ENCODE assay signal across 23 cellular contexts in genomic region chr13:114244637-114245036, GRCh38. TPM values are rescaled to one million over a fixed set of nuclear protein-coding genes. Genes with fewer than 3 reads are reported as not detected.
DNase-seq lines count a peak whose midpoint lies in the region; ATAC-seq and TF ChIP-seq lines count a peak whose summit lies in the region.
"Had no signal": no experiment of that assay in that cellular context is flagged by ENCODE, and none has a peak within 500 bp of the region (broad histone marks: within the 10 kb centered on the region; RNA-seq: fewer than 3 reads in every experiment).

No MANE protein-coding gene starts in this region.

- peaks cover 17% of the 10 kb centered on the region for H3K4me1 Mint-ChIP-seq in activated CD8-positive, alpha-beta T cell treated with anti-CD3 and anti-CD28 coated beads for 36 hours (ENCODE audit: low read depth)
- H3K4me1 Mint-ChIP-seq in activated CD8-positive, alpha-beta T cell treated with anti-CD3 and anti-CD28 coated beads, Interleukin-2, amount 10 ng/mL, durations not matched to agents 7 days and 5 days (ENCODE audit: low read depth), result peaks cover 2% of the 10 kb centered on the region
- peaks cover 0 to 16% of the 10 kb centered on the region in 2 donors for H3K4me1 Mint-ChIP-seq in natural killer cell

- DNase-seq in activated CD8-positive, alpha-beta T cell treated with anti-CD3 and anti-CD28 coated beads for 36 hours, result no peak
- no peak for DNase-seq in activated CD8-positive, alpha-beta T cell treated with anti-CD3 and anti-CD28 coated beads, Interleukin-2, amount 10 ng/mL, durations not matched to agents 7 days and 5 days
- DNase-seq in HT-29 (ENCODE audit: low spot score) (peak; percentile 34), WERI-Rb-1 (no peak), natural killer cell (no peak), body of pancreas (no peak), vagina (ENCODE audit: extremely low spot score in 2 of 2) (no peak), cortex of kidney (lab: John Stamatoyannopoulos, UW) (no peak)
- DNase-seq: CD4-positive, alpha-beta T cell; COR-L47; DMS53; H9; IMR-90; NCI-H1048; NCI-H1694; NCI-H2081; NCI-H446; NCI-H526; OCI-M1; SK-N-SH; SW 1271 had no signal

- TF ChIP-seq POLR2A in body of pancreas (IDR thresholded peaks at IDR 0.05) (no peak), vagina (IDR thresholded peaks at IDR 0.05) (no peak)

- H3K36me3 ChIP-seq in WERI-Rb-1 (peaks cover 98% of the 10 kb centered on the region), body of pancreas (replicated peaks in 1 of 2; ENCODE audit: insufficient read depth in 1 of 2, low read depth in 2 of 2) (peaks cover 23 to 61% of the 10 kb centered on the region in 2 donors), vagina (peaks cover 6 to 95% of the 10 kb centered on the region in 2 donors)

- no peak for TF ChIP-seq CTCF in activated CD8-positive, alpha-beta T cell treated with anti-CD3 and anti-CD28 coated beads for 36 hours (IDR thresholded peaks at IDR 0.05)
- TF ChIP-seq CTCF in WERI-Rb-1 (IDR thresholded peaks at IDR 0.05; ENCODE audit: low read depth, low read length) (peak; percentile 21; the same call in 1 of the 2 replicates), natural killer cell (IDR thresholded peaks at IDR 0.05) (no peak), body of pancreas (IDR thresholded peaks at IDR 0.05) (no peak), vagina (IDR thresholded peaks at IDR 0.05) (no peak)

- no peaks in the 10 kb centered on the region for H3K9me3 Mint-ChIP-seq in activated CD8-positive, alpha-beta T cell treated with anti-CD3 and anti-CD28 coated beads for 36 hours
- no peaks in the 10 kb centered on the region for H3K9me3 Mint-ChIP-seq in activated CD8-positive, alpha-beta T cell treated with anti-CD3 and anti-CD28 coated beads, Interleukin-2, amount 10 ng/mL, durations not matched to agents 7 days and 5 days (ENCODE audit: insufficient read depth)
- H3K9me3 Mint-ChIP-seq in natural killer cell, result no peaks in the 10 kb centered on the region
- H3K9me3 Mint-ChIP-seq: CD4-positive, alpha-beta T cell; H9 had no signal

- no peaks in the 10 kb centered on the region for H3K27me3 ChIP-seq in WERI-Rb-1 (ENCODE audit: insufficient read depth, low read depth, severe bottlenecking)
- H3K27me3 ChIP-seq in body of pancreas, result no peaks in the 10 kb centered on the region
- H3K27me3 ChIP-seq in vagina, result no peaks in the 10 kb centered on the region
- H3K27me3 ChIP-seq: BLaER1 had no signal

- no peak overlapping the region for H3K4me3 Mint-ChIP-seq in activated CD8-positive, alpha-beta T cell treated with anti-CD3 and anti-CD28 coated beads for 36 hours
- no peak overlapping the region for H3K4me3 Mint-ChIP-seq in activated CD8-positive, alpha-beta T cell treated with anti-CD3 and anti-CD28 coated beads, Interleukin-2, amount 10 ng/mL, durations not matched to agents 7 days and 5 days
- H3K4me3 Mint-ChIP-seq in natural killer cell, result no peak overlapping the region
- H3K4me3 Mint-ChIP-seq: CD4-positive, alpha-beta T cell; H9 had no signal

- no peak overlapping the region for H3K4me3 ChIP-seq in WERI-Rb-1 (ENCODE audit: low read depth, low read length)
- H3K4me3 ChIP-seq in body of pancreas, result no peak overlapping the region
- H3K4me3 ChIP-seq in vagina, result no peak overlapping the region
- H3K4me3 ChIP-seq: BLaER1 had no signal

- peaks cover 67% of the 10 kb centered on the region for H3K36me3 Mint-ChIP-seq in activated CD8-positive, alpha-beta T cell treated with anti-CD3 and anti-CD28 coated beads for 36 hours (ENCODE audit: low read depth)
- peaks cover 74% of the 10 kb centered on the region for H3K36me3 Mint-ChIP-seq in activated CD8-positive, alpha-beta T cell treated with anti-CD3 and anti-CD28 coated beads, Interleukin-2, amount 10 ng/mL, durations not matched to agents 7 days and 5 days (ENCODE audit: low read depth)
- H3K36me3 Mint-ChIP-seq in natural killer cell, result peaks cover 41% of the 10 kb centered on the region

- POLR2A ChIA-PET in activated CD8-positive, alpha-beta T cell treated with anti-CD3 and anti-CD28 coated beads for 36 hours (lab: Charles Lee), result no interaction called here
- POLR2A ChIA-PET in activated CD8-positive, alpha-beta T cell treated with anti-CD3 and anti-CD28 coated beads, Interleukin-2, amount 10 ng/mL, durations not matched to agents 7 days and 5 days (lab: Charles Lee), result no interaction called here

- no peaks in the 10 kb centered on the region for H3K9me3 ChIP-seq in WERI-Rb-1 (ENCODE audit: severe bottlenecking)
- H3K9me3 ChIP-seq in body of pancreas, result no peaks in the 10 kb centered on the region
- H3K9me3 ChIP-seq in vagina, result no peaks in the 10 kb centered on the region
- H3K9me3 ChIP-seq: BLaER1, SK-N-SH had no signal

- H3K27ac ChIP-seq in WERI-Rb-1, result no peak overlapping the region
- H3K27ac ChIP-seq in body of pancreas, result no peak overlapping the region
- no peak overlapping the region for H3K27ac ChIP-seq in vagina
- H3K27ac ChIP-seq: BLaER1, KMS-11 had no signal

- intact Hi-C loops in activated CD8-positive, alpha-beta T cell treated with anti-CD3 and anti-CD28 coated beads for 36 hours (cut with micrococcal nuclease), result no loop called here
- intact Hi-C loops in natural killer cell (cut with micrococcal nuclease) (no loop called here), body of pancreas (cut with DNase I) (no loop called here), vagina (cut with DNase I) (no loop called here)

- CTCF ChIA-PET in activated CD8-positive, alpha-beta T cell treated with anti-CD3 and anti-CD28 coated beads for 36 hours (lab: Charles Lee), result no interaction called here
- CTCF ChIA-PET in activated CD8-positive, alpha-beta T cell treated with anti-CD3 and anti-CD28 coated beads, Interleukin-2, amount 10 ng/mL, durations not matched to agents 7 days and 5 days (lab: Charles Lee), result no interaction called here

- no peak for ATAC-seq in activated CD8-positive, alpha-beta T cell treated with anti-CD3 and anti-CD28 coated beads for 36 hours
- ATAC-seq in activated CD8-positive, alpha-beta T cell treated with anti-CD3 and anti-CD28 coated beads, Interleukin-2, amount 10 ng/mL, durations not matched to agents 7 days and 5 days, result no peak
- ATAC-seq in natural killer cell (peak; percentile 68 to 100 (median 92)), body of pancreas (no peak)

- no peaks in the 10 kb centered on the region for H3K4me1 ChIP-seq in body of pancreas
- no peaks in the 10 kb centered on the region for H3K4me1 ChIP-seq in vagina
- H3K4me1 ChIP-seq: BLaER1 had no signal

- 73 to 88% methylated on average over 5 of the region's 5 CpGs for WGBS in body of pancreas, 2 donors

- no peaks in the 10 kb centered on the region for H3K27me3 Mint-ChIP-seq in activated CD8-positive, alpha-beta T cell treated with anti-CD3 and anti-CD28 coated beads for 36 hours
- H3K27me3 Mint-ChIP-seq in activated CD8-positive, alpha-beta T cell treated with anti-CD3 and anti-CD28 coated beads, Interleukin-2, amount 10 ng/mL, durations not matched to agents 7 days and 5 days (ENCODE audit: low read depth), result no peaks in the 10 kb centered on the region
- H3K27me3 Mint-ChIP-seq in natural killer cell (ENCODE audit: low read depth in 2 of 2), result no peaks in the 10 kb centered on the region
- H3K27me3 Mint-ChIP-seq: CD4-positive, alpha-beta T cell had no signal

- H3K27ac Mint-ChIP-seq in activated CD8-positive, alpha-beta T cell treated with anti-CD3 and anti-CD28 coated beads for 36 hours, result peak overlapping the region; percentile 38
- no peak overlapping the region for H3K27ac Mint-ChIP-seq in activated CD8-positive, alpha-beta T cell treated with anti-CD3 and anti-CD28 coated beads, Interleukin-2, amount 10 ng/mL, durations not matched to agents 7 days and 5 days
- H3K27ac Mint-ChIP-seq in natural killer cell, result peak overlapping the region; percentile 48 to 80
- H3K27ac Mint-ChIP-seq: CD4-positive, alpha-beta T cell; H9 had no signal

RNA-seq across cellular contexts. Expression of gene CDC16, which starts 9.9 kb away (rescaled TPM):
- total RNA-seq in activated CD8-positive, alpha-beta T cell treated with anti-CD3 and anti-CD28 coated beads for 36 hours, result 10 to 100 TPM; 72.5 to 76.0 TPM
- total RNA-seq in activated CD8-positive, alpha-beta T cell treated with anti-CD3 and anti-CD28 coated beads, Interleukin-2, amount 10 ng/mL, durations not matched to agents 7 days and 5 days, result 10 to 100 TPM; 71.4 to 74.7 TPM
- total RNA-seq in HT-29 (2014; rRNA removed; shearing (Covaris generic)), result 28.6 and 31.1 TPM in 2 replicates
- total RNA-seq in natural killer cell, result 10 to 100 TPM; 61.4 to 75.9 (median 70.7) TPM
- 10 to 100 TPM; 46.7 to 63.9 TPM for total RNA-seq in body of pancreas
- total RNA-seq in vagina, result 60.9 TPM

RNA-seq across cellular contexts. Expression of gene UPF3A, which starts 36.8 kb away (rescaled TPM):
- total RNA-seq in activated CD8-positive, alpha-beta T cell treated with anti-CD3 and anti-CD28 coated beads for 36 hours, result 10 to 100 TPM; 36.7 TPM
- 10 to 100 TPM; 53.3 to 58.8 TPM for total RNA-seq in activated CD8-positive, alpha-beta T cell treated with anti-CD3 and anti-CD28 coated beads, Interleukin-2, amount 10 ng/mL, durations not matched to agents 7 days and 5 days
- 33.5 and 41.9 TPM in 2 replicates for total RNA-seq in HT-29 (2014; rRNA removed; shearing (Covaris generic))
- total RNA-seq in natural killer cell, result 10 to 100 TPM; 37.8 to 66.5 (median 44.7) TPM
- 10 to 100 TPM; 33.9 to 35.8 TPM for total RNA-seq in body of pancreas
- 31.2 TPM for total RNA-seq in vagina

Comparison
In these comparisons a context has a peak if more than half of its experiments do, and no peak if none do; other contexts are left out.
1. ATAC-seq: peak in natural killer cell (3 of 3); none in activated CD8-positive, alpha-beta T cell treated with anti-CD3 and anti-CD28 coated beads for 36 hours (single experiment), activated CD8-positive, alpha-beta T cell treated with anti-CD3 and anti-CD28 coated beads, Interleukin-2, amount 10 ng/mL, durations not matched to agents 7 days and 5 days (single experiment) and body of pancreas (single experiment).